Comparison of ENCODE assay signal across 16 cellular contexts in genomic region chr1:101540161-101540560, GRCh38.
A peak's percentile ranks its signal among the peaks of the same experiment; 100 is the strongest.
DNase-seq lines count a peak whose midpoint lies in the region; ATAC-seq and TF ChIP-seq lines count a peak whose summit lies in the region.
"Had no signal": no experiment of that assay in that cellular context is flagged by ENCODE, and none has a peak within 500 bp of the region (broad histone marks: within the 10 kb centered on the region; RNA-seq: fewer than 3 reads in every experiment).

No MANE protein-coding gene starts in this region.

- no peaks in the 10 kb centered on the region for H3K9me3 ChIP-seq in SJCRH30 (replicated peaks)
- H3K9me3 ChIP-seq in endodermal cell (ENCODE audit: control insufficient read depth, low read length) = no peaks in the 10 kb centered on the region

- H3K27ac Mint-ChIP-seq in activated CD4-positive, alpha-beta T cell treated with anti-CD3 and anti-CD28 coated beads, Interleukin-2, amount 10 ng/mL, durations not matched to agents 24 days and 14 days = no peak overlapping the region
- H3K27ac Mint-ChIP-seq in endodermal cell = no peak overlapping the region
- H3K27ac Mint-ChIP-seq: B cell; CD4-positive, alpha-beta T cell; HFFc6 had no signal

- peaks cover 10% of the 10 kb centered on the region for H3K27me3 Mint-ChIP-seq in activated CD4-positive, alpha-beta T cell treated with anti-CD3 and anti-CD28 coated beads, Interleukin-2, amount 10 ng/mL, durations not matched to agents 24 days and 14 days
- H3K27me3 Mint-ChIP-seq in endodermal cell (ENCODE audit: insufficient read depth) = no peaks in the 10 kb centered on the region

- WGBS in endodermal cell (ENCODE audit: insufficient coverage in 1 of 2, insufficient read length in 1 of 2), 2 experiments = 82 to 86% methylated on average over 1 to 3 of the region's 3 CpGs

- H3K4me1 ChIP-seq in SJCRH30 = no peaks in the 10 kb centered on the region
- no peaks in the 10 kb centered on the region for H3K4me1 ChIP-seq in endodermal cell (ENCODE audit: control insufficient read depth, insufficient read depth, low read length)

- H3K36me3 ChIP-seq in SJCRH30 (no peaks in the 10 kb centered on the region), endodermal cell (ENCODE audit: control insufficient read depth, insufficient read depth, low read length) (no peaks in the 10 kb centered on the region)

- H3K4me3 ChIP-seq in SJCRH30 (no peak overlapping the region), endodermal cell (ENCODE audit: low read length) (no peak overlapping the region)

- no peaks in the 10 kb centered on the region for H3K9me3 Mint-ChIP-seq in activated CD4-positive, alpha-beta T cell treated with anti-CD3 and anti-CD28 coated beads, Interleukin-2, amount 10 ng/mL, durations not matched to agents 24 days and 14 days
- H3K9me3 Mint-ChIP-seq in endodermal cell = no peaks in the 10 kb centered on the region
- H3K9me3 Mint-ChIP-seq: CD4-positive, alpha-beta T cell; HFFc6 had no signal

- no peak overlapping the region for H3K4me3 Mint-ChIP-seq in activated CD4-positive, alpha-beta T cell treated with anti-CD3 and anti-CD28 coated beads, Interleukin-2, amount 10 ng/mL, durations not matched to agents 24 days and 14 days
- no peak overlapping the region for H3K4me3 Mint-ChIP-seq in endodermal cell
- H3K4me3 Mint-ChIP-seq: B cell; CD4-positive, alpha-beta T cell; HFFc6 had no signal

- H3K4me1 Mint-ChIP-seq in activated CD4-positive, alpha-beta T cell treated with anti-CD3 and anti-CD28 coated beads, Interleukin-2, amount 10 ng/mL, durations not matched to agents 24 days and 14 days = no peaks in the 10 kb centered on the region
- no peaks in the 10 kb centered on the region for H3K4me1 Mint-ChIP-seq in endodermal cell
- H3K4me1 Mint-ChIP-seq: B cell had no signal

- no peaks in the 10 kb centered on the region for H3K36me3 Mint-ChIP-seq in activated CD4-positive, alpha-beta T cell treated with anti-CD3 and anti-CD28 coated beads, Interleukin-2, amount 10 ng/mL, durations not matched to agents 24 days and 14 days (ENCODE audit: low read depth)
- no peaks in the 10 kb centered on the region for H3K36me3 Mint-ChIP-seq in endodermal cell (ENCODE audit: low read depth)

- ATAC-seq in HG03175 (IDR thresholded peaks at IDR 0.05; ENCODE audit: unreplicated experiment) = peak; percentile 73
- ATAC-seq in stimulated activated naive CD8-positive, alpha-beta T cell treated with anti-CD3 and anti-CD28 coated beads, Interleukin-15, Interleukin-2, amounts not matched to agents 100 U/mL and 50 U/mL, for 24 hours = no peak
- ATAC-seq: HepG2 had no signal

- peak; percentile 12 for DNase-seq in activated CD4-positive, alpha-beta T cell treated with anti-CD3 and anti-CD28 coated beads, Interleukin-2, amount 10 ng/mL, durations not matched to agents 24 days and 14 days
- no peak for DNase-seq in activated CD4-positive, alpha-beta T cell treated with anti-CD3 and anti-CD28 coated beads, Interleukin-2, amount 50 U/mL, for 4 hours
- DNase-seq in NCI-H69 (lab: John Stamatoyannopoulos, UW) (peak; percentile 48), NCI-H1436 treated with DMSO at 0.1 percent for 48 hours (lab: John Stamatoyannopoulos, UW) (no peak), SJCRH30 (no peak), endodermal cell (no peak)
- no peak for DNase-seq in stimulated activated naive CD8-positive, alpha-beta T cell treated with anti-CD3 and anti-CD28 coated beads, Interleukin-15, Interleukin-2, amounts not matched to agents 100 U/mL and 50 U/mL, for 24 hours
- DNase-seq: C1 segment of cervical spinal cord; Calu3; CD4-positive, alpha-beta T cell; DMS 273 treated with DMSO at 0.1 percent for 48 hours; HCEC 1CT; HFFc6 had no signal

- TF ChIP-seq CTCF in endodermal cell (conservative IDR thresholded peaks at IDR 0.05) = no peak

- no peak overlapping the region for H3K27ac ChIP-seq in SJCRH30
- no peak overlapping the region for H3K27ac ChIP-seq in endodermal cell (ENCODE audit: low read depth, low read length)

- H3K9ac ChIP-seq in endodermal cell (ENCODE audit: extremely low read depth, low read length, poor library complexity, severe bottlenecking) = no peak overlapping the region

- no peaks in the 10 kb centered on the region for H3K27me3 ChIP-seq in SJCRH30
- no peaks in the 10 kb centered on the region for H3K27me3 ChIP-seq in endodermal cell (ENCODE audit: control insufficient read depth, insufficient read depth, low read length, poor library complexity, severe bottlenecking)

- intact Hi-C loops in activated CD4-positive, alpha-beta T cell treated with anti-CD3 and anti-CD28 coated beads, Interleukin-2, amount 10 ng/mL, durations not matched to agents 24 days and 14 days (cut with micrococcal nuclease) = no loop called here

Comparison
In these comparisons a context has a peak if more than half of its experiments do, and no peak if none do; other contexts are left out.
1. DNase-seq: peak in activated CD4-positive, alpha-beta T cell treated with anti-CD3 and anti-CD28 coated beads, Interleukin-2, amount 10 ng/mL, durations not matched to agents 24 days and 14 days (single experiment) and NCI-H69 (single experiment); none in activated CD4-positive, alpha-beta T cell treated with anti-CD3 and anti-CD28 coated beads, Interleukin-2, amount 50 U/mL, for 4 hours (0 of 2), stimulated activated naive CD8-positive, alpha-beta T cell treated with anti-CD3 and anti-CD28 coated beads, Interleukin-15, Interleukin-2, amounts not matched to agents 100 U/mL and 50 U/mL, for 24 hours (single experiment), NCI-H1436 treated with DMSO at 0.1 percent for 48 hours (single experiment), SJCRH30 (0 of 2) and endodermal cell (single experiment).